ENCODE assay signal across 9 cellular contexts in the genomic region with DNA sequence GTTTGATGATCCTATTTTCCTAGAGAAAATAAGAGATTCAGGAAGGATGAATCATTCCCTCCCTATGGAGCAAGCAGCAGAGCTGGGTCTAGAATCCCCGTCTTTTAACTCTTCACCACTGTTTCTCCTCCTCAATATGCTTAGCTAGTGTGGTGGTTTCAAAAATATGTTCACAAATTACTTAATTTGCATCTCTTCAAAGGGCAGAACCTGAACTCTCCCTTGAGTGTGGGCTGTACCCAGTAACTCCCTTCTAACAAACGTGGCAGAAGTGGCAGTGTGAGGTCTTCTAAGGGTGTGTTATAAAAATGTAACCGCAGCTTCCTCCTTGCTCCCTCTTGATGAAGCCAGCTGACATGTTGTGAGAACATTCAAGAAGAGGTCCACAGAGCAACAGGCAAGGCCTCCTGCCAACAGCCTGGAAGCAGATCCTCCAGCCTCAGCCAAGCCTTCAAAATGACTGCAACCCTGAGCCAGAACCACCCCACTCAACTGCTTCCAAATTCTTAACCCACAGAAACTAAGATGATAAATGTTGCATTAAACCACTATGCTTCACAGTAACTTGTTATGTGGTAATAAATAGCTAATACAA. TPM values are rescaled to one million over a fixed set of nuclear protein-coding genes. Genes with fewer than 3 reads are reported as not detected.
DNase-seq lines count a peak whose midpoint lies in the region; ATAC-seq lines count a peak whose summit lies in the region.
"Had no signal": no experiment of that assay in that cellular context is flagged by ENCODE, and none has a peak within 500 bp of the region (broad histone marks: within the 10 kb centered on the region; RNA-seq: fewer than 3 reads in every experiment).

No MANE protein-coding gene starts in this region.

- peak overlapping the region; percentile 53 for H3K27ac ChIP-seq in KOPT-K1 (ENCODE audit: low read depth, low read length, poor library complexity, severe bottlenecking)
- H3K27ac ChIP-seq: PC-9 had no signal

- H3K36me3 ChIP-seq in KOPT-K1 (ENCODE audit: insufficient read depth, low read length): no peaks in the 10 kb centered on the region

- no peaks in the 10 kb centered on the region for H3K9me3 ChIP-seq in KOPT-K1 (ENCODE audit: insufficient read depth, low read length, poor library complexity, severe bottlenecking)

- DNase-seq in CMK (ENCODE audit: low read depth): peak; percentile 54
- peak; percentile 56 for DNase-seq in activated CD4-positive, alpha-beta T cell treated with anti-CD3 and anti-CD28 coated beads for 48 hours
- DNase-seq in dermis microvascular lymphatic vessel endothelial cell (ENCODE audit: low read depth in 2 of 2): peak; percentile 10 to 68
- DNase-seq in myocyte (ENCODE audit: low read depth): peak; percentile 94
- DNase-seq in stimulated activated naive CD8-positive, alpha-beta T cell treated with anti-CD3 and anti-CD28 coated beads, Interleukin-15, Interleukin-2, amounts not matched to agents 100 U/mL and 50 U/mL, for 24 hours: peak; percentile 54
- DNase-seq in NCI-H345 treated with DMSO at 0.1 percent for 48 hours (lab: John Stamatoyannopoulos, UW; ENCODE audit: unreplicated experiment): no peak

- peak; percentile 92 for ATAC-seq in GM21529 (IDR thresholded peaks at IDR 0.05; ENCODE audit: unreplicated experiment)
- ATAC-seq in stimulated activated naive CD8-positive, alpha-beta T cell treated with anti-CD3 and anti-CD28 coated beads, Interleukin-15, Interleukin-2, amounts not matched to agents 100 U/mL and 50 U/mL, for 24 hours: peak; percentile 93

RNA-seq across cellular contexts. Expression of a gene that starts 36.6 kb away (rescaled TPM):
- total RNA-seq in dermis microvascular lymphatic vessel endothelial cell (51.9 and 68.9 TPM in 2 replicates), myocyte (69.8 and 71.4 TPM in 2 replicates)
- polyA plus RNA-seq in myocyte (2012): 44.8 TPM
